20 cellular contexts compared by ENCODE assay signal in genomic region chr1:68185743-68186142, GRCh38. TPM values are rescaled to one million over a fixed set of nuclear protein-coding genes. Genes with fewer than 3 reads are reported as not detected.
"Had no signal": no experiment of that assay in that cellular context is flagged by ENCODE, and none has a peak within 500 bp of the region (broad histone marks: within the 10 kb centered on the region; RNA-seq: fewer than 3 reads in every experiment).

No MANE protein-coding gene starts in this region.

- H2AFZ ChIP-seq: parathyroid adenoma had no signal

- H3K4me1 ChIP-seq: body of pancreas, gastrocnemius medialis, heart left ventricle, parathyroid adenoma, vagina had no signal

- ATAC-seq: activated CD4-positive, alpha-beta T cell treated with anti-CD3 and anti-CD28 coated beads for 36 hours; activated T-helper 17 cell treated with anti-CD3 and anti-CD28 coated beads, Interleukin-2, amount 50 U/mL, for 72 hours; body of pancreas; gastrocnemius medialis; heart left ventricle; natural killer cell; stimulated activated naive CD8-positive, alpha-beta T cell treated with anti-CD3 and anti-CD28 coated beads, Interleukin-15, Interleukin-2, amounts not matched to agents 100 U/mL and 50 U/mL, for 24 hours had no signal

- H3K27me3 ChIP-seq: body of pancreas, gastrocnemius medialis, heart left ventricle, neutrophil, tibial nerve, vagina had no signal

- H3K4me3 ChIP-seq: body of pancreas, gastrocnemius medialis, heart left ventricle, tibial nerve, vagina had no signal

- H3K36me3 ChIP-seq: gastrocnemius medialis, neutrophil had no signal

- H3K27ac ChIP-seq: body of pancreas, gastrocnemius medialis, heart left ventricle, neutrophil, parathyroid adenoma, tibial nerve, vagina had no signal

- H3K9me3 ChIP-seq: body of pancreas, gastrocnemius medialis, heart left ventricle, neutrophil, tibial nerve, vagina had no signal

- H3K79me2 ChIP-seq: parathyroid adenoma had no signal

- H3K9ac ChIP-seq: parathyroid adenoma had no signal

- DNase-seq: activated CD4-positive, alpha-beta memory T cell treated with anti-CD3 and anti-CD28 coated beads for 36 hours; activated CD4-positive, alpha-beta T cell treated with anti-CD3 and anti-CD28 coated beads for 36 hours; activated naive CD4-positive, alpha-beta T cell treated with Interleukin-2 at 50 U/mL for 16 hours; activated naive CD8-positive, alpha-beta T cell treated with anti-CD3 and anti-CD28 coated beads, Interleukin-2, amount 10 ng/mL, durations not matched to agents 7 days and 5 days; amygdala; body of pancreas; caudate nucleus; gastrocnemius medialis; heart left ventricle; natural killer cell; stimulated activated CD4-positive, alpha-beta T cell treated with anti-CD3 and anti-CD28 coated beads, Interleukin-12 subunit alpha, Interleukin-12 subunit beta, amount 100 ng/mL, for 4 hours; stimulated activated CD4-positive, alpha-beta T cell treated with anti-CD3 and anti-CD28 coated beads, Interleukin-1b, Interleukin-23, amount 100 ng/mL, for 48 hours; stimulated activated naive CD8-positive, alpha-beta T cell treated with anti-CD3 and anti-CD28 coated beads, Interleukin-15, Interleukin-2, amounts not matched to agents 100 U/mL and 50 U/mL, for 24 hours; substantia nigra; SW 1271 had no signal

RNA-seq across cellular contexts. Expression of gene WLS, which starts 46.6 kb away (rescaled TPM):
- total RNA-seq: activated CD4-positive, alpha-beta memory T cell treated with anti-CD3 and anti-CD28 coated beads for 36 hours; activated CD4-positive, alpha-beta T cell treated with anti-CD3 and anti-CD28 coated beads for 36 hours; activated naive CD8-positive, alpha-beta T cell treated with anti-CD3 and anti-CD28 coated beads, Interleukin-2, amount 10 ng/mL, durations not matched to agents 7 days and 5 days had no signal
